ENCODE assay signal across 2 cellular contexts in genomic region chr7:115292381-115292780, GRCh38.
TF ChIP-seq lines count a peak whose summit lies in the region.

No MANE protein-coding gene starts in this region.

TF ChIP-seq in IMR-90, 13 proteins besides CTCF, POLR2A, EP300 and RAD21:
- no peak for TF ChIP-seq MAFK (IDR thresholded peaks at IDR 0.05; ENCODE audit: low read depth, low read length)
- TF ChIP-seq NFE2L2 (IDR thresholded peaks at IDR 0.05; ENCODE audit: low read depth, low read length): no peak
- no peak for TF ChIP-seq BHLHE40 (IDR thresholded peaks at IDR 0.05; ENCODE audit: low read depth, low read length)
- no peak for TF ChIP-seq ELK1 (IDR thresholded peaks at IDR 0.05; ENCODE audit: borderline replicate concordance, low read depth, low read length)
- TF ChIP-seq SMC3 (IDR thresholded peaks at IDR 0.05; ENCODE audit: low read depth, low read length): no peak
- no peak for TF ChIP-seq MAZ (IDR thresholded peaks at IDR 0.05; ENCODE audit: borderline replicate concordance, low read depth, low read length)
- TF ChIP-seq FOS (IDR thresholded peaks at IDR 0.05; ENCODE audit: low read depth, low read length): no peak
TF ChIP-seq in IMR-90: peak in this region for 0.

TF ChIP-seq in K562, 482 proteins besides CTCF, POLR2A, EP300 and RAD21:
- no peak for TF ChIP-seq ELF2 (CRISPR knock-in tag; IDR thresholded peaks at IDR 0.05)
- TF ChIP-seq RCOR1 (IDR thresholded peaks at IDR 0.05; ENCODE audit: borderline replicate concordance in 1 of 2, low read depth in 2 of 2, low read length in 2 of 2): no peak
- no peak for TF ChIP-seq CBX1 (IDR thresholded peaks at IDR 0.05; ENCODE audit: low read depth)
- no peak for TF ChIP-seq TCF7L2 (IDR thresholded peaks at IDR 0.05; ENCODE audit: low read depth, low read length)
- no peak for TF ChIP-seq ZNF146 (CRISPR knock-in tag; IDR thresholded peaks at IDR 0.05; ENCODE audit: unreplicated experiment)
- TF ChIP-seq ZNF384 (IDR thresholded peaks at IDR 0.05; ENCODE audit: low read depth, low read length): no peak
- TF ChIP-seq TAF15 (IDR thresholded peaks at IDR 0.05; ENCODE audit: low read depth, low read length): no peak
- no peak for TF ChIP-seq FOXM1 (IDR thresholded peaks at IDR 0.05; ENCODE audit: low read depth)
- no peak for TF ChIP-seq FOXM1 (CRISPR knock-in tag; IDR thresholded peaks at IDR 0.05; ENCODE audit: low read depth)
